9 cellular contexts compared by ENCODE assay signal in the genomic region with DNA sequence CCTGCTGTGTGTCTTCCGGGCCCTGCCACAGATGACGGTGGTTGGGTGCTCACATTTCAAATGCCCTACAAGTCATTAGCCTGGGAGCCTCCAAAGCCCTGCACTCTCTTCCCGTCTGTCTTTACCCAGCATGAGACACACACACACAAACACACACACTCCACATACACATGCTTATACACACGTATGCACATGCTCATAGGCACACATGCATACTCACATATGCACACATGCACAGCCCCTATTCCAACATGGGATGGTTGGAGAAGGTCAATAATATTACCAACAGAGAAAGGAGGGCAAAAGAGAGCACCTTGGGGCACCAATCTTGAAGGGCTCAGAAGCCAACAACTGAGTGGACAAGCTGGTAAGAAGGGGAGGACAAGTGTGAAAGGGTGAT. TPM values are rescaled to one million over a fixed set of nuclear protein-coding genes. Genes with fewer than 3 reads are reported as not detected.
"Had no signal": no experiment of that assay in that cellular context is flagged by ENCODE, and none has a peak within 500 bp of the region (broad histone marks: within the 10 kb centered on the region; RNA-seq: fewer than 3 reads in every experiment).

No MANE protein-coding gene starts in this region.

- H3K4me3 ChIP-seq: GM23338 had no signal

- H3K4me2 ChIP-seq: GM23338 had no signal

- FAIRE-seq: H1, H54 had no signal

- DNase-seq: H9, HCEC 1CT, KBM-7 had no signal

- H3K27ac ChIP-seq: HL-60 had no signal

RNA-seq across cellular contexts. Expression of gene SUN3, which starts 19.0 kb away (rescaled TPM):
- total RNA-seq: H1, H9, HT1080 had no signal
- polyA plus RNA-seq: GM23338, H1, IgD-negative memory B cell had no signal

RNA-seq across cellular contexts. Expression of gene C7orf57, which starts 25.4 kb away (rescaled TPM):
- total RNA-seq: H9, HT1080 had no signal
- polyA plus RNA-seq: IgD-negative memory B cell had no signal
